18 cellular contexts compared by ENCODE assay signal in genomic region chr14:68944162-68944561, GRCh38. TPM values are rescaled to one million over a fixed set of nuclear protein-coding genes. Genes with fewer than 3 reads are reported as not detected.
A peak's percentile ranks its signal among the peaks of the same experiment; 100 is the strongest.
DNase-seq lines count a peak whose midpoint lies in the region; ATAC-seq and TF ChIP-seq lines count a peak whose summit lies in the region.
"Had no signal": no experiment of that assay in that cellular context is flagged by ENCODE, and none has a peak within 500 bp of the region (broad histone marks: within the 10 kb centered on the region; RNA-seq: fewer than 3 reads in every experiment).

No MANE protein-coding gene starts in this region.

- peak overlapping the region in 2 of 3 donors; percentile 81 to 86 for H3K27ac Mint-ChIP-seq in CD4-positive, CD25-positive, alpha-beta regulatory T cell
- peak overlapping the region; percentile 43 for H3K27ac Mint-ChIP-seq in WTC11

- H4K20me1 ChIP-seq in fibroblast of lung (ENCODE audit: control insufficient read depth, extremely low read depth, insufficient read depth, low read length) = peaks cover 6% of the 10 kb centered on the region

- H3K36me3 ChIP-seq in CD4-positive, CD25-positive, alpha-beta regulatory T cell (ENCODE audit: control insufficient read depth, insufficient read depth, low read length) = no peaks in the 10 kb centered on the region
- H3K36me3 ChIP-seq in fibroblast of lung (ENCODE audit: control insufficient read depth, insufficient read depth, low read length) = peaks cover 2% of the 10 kb centered on the region
- peaks cover 0 to 8% (median 0%) of the 10 kb centered on the region in 4 donors for H3K36me3 ChIP-seq in sigmoid colon
- H3K36me3 ChIP-seq: adrenal gland had no signal

- TF ChIP-seq EP300 in sigmoid colon (IDR thresholded peaks at IDR 0.05) = no peak

- no peak overlapping the region for H3K4me2 ChIP-seq in fibroblast of lung (ENCODE audit: extremely low read depth, insufficient read depth, low read length)

- CTCF ChIA-PET in WTC11 (lab: Charles Lee) = interaction anchor here (0.6 kb wide), 1 partner anchor 197 kb away, joined by 3 read pairs; no protein-coding TSS in a partner anchor

- no peaks in the 10 kb centered on the region for H3K27me3 ChIP-seq in CD4-positive, CD25-positive, alpha-beta regulatory T cell (ENCODE audit: control insufficient read depth, insufficient read depth, low read length)
- H3K27me3 ChIP-seq in fibroblast of lung (ENCODE audit: control insufficient read depth, insufficient read depth, low read length) (no peaks in the 10 kb centered on the region), sigmoid colon (no peaks in the 10 kb centered on the region)
- H3K27me3 ChIP-seq: adrenal gland had no signal

- H3K9me3 Mint-ChIP-seq in CD4-positive, CD25-positive, alpha-beta regulatory T cell = no peaks in the 10 kb centered on the region
- H3K9me3 Mint-ChIP-seq in WTC11 = no peaks in the 10 kb centered on the region
- H3K9me3 Mint-ChIP-seq: stimulated activated naive CD8-positive, alpha-beta T cell treated with anti-CD3 and anti-CD28 coated beads, Interleukin-15, Interleukin-2, amounts not matched to agents 100 ng/mL and 50 ng/mL, for 24 hours had no signal

- peaks cover 19% of the 10 kb centered on the region for H3K4me1 ChIP-seq in CD4-positive, CD25-positive, alpha-beta regulatory T cell (ENCODE audit: control insufficient read depth, insufficient read depth, low read length, poor library complexity, severe bottlenecking)
- H3K4me1 ChIP-seq in fibroblast of lung (ENCODE audit: control insufficient read depth, extremely low read depth, insufficient read depth, low read length) = peaks cover 64% of the 10 kb centered on the region
- H3K4me1 ChIP-seq in sigmoid colon = peaks cover 0 to 100% (median 100%) of the 10 kb centered on the region in 4 donors
- H3K4me1 ChIP-seq: parathyroid adenoma had no signal

- no peak overlapping the region for H3K4me3 ChIP-seq in CD4-positive, CD25-positive, alpha-beta regulatory T cell (ENCODE audit: low read depth, low read length)
- H3K4me3 ChIP-seq in fibroblast of lung (replicated peaks in 1 of 4; ENCODE audit: control extremely low read depth in 1 of 4, insufficient read depth in 1 of 4, low read depth in 3 of 4, low read length in 4 of 4) (no peak overlapping the region), sigmoid colon (no peak overlapping the region)
- H3K4me3 ChIP-seq: adrenal gland had no signal

- H3K4me3 Mint-ChIP-seq in CD4-positive, CD25-positive, alpha-beta regulatory T cell = no peak overlapping the region
- no peak overlapping the region for H3K4me3 Mint-ChIP-seq in WTC11
- H3K4me3 Mint-ChIP-seq: stimulated activated naive CD8-positive, alpha-beta T cell treated with anti-CD3 and anti-CD28 coated beads, Interleukin-15, Interleukin-2, amounts not matched to agents 100 ng/mL and 50 ng/mL, for 24 hours had no signal

- peaks cover 96% of the 10 kb centered on the region for H3K79me2 ChIP-seq in fibroblast of lung (ENCODE audit: control insufficient read depth, insufficient read depth, low read length)
- H3K79me2 ChIP-seq: parathyroid adenoma had no signal

- WGBS in sigmoid colon, 2 donors = 82 to 86% methylated on average over 6 of the region's 6 CpGs

- no peaks in the 10 kb centered on the region for H3K27me3 Mint-ChIP-seq in CD4-positive, CD25-positive, alpha-beta regulatory T cell
- no peaks in the 10 kb centered on the region for H3K27me3 Mint-ChIP-seq in WTC11 (ENCODE audit: low read depth)
- H3K27me3 Mint-ChIP-seq: stimulated activated naive CD8-positive, alpha-beta T cell treated with anti-CD3 and anti-CD28 coated beads, Interleukin-15, Interleukin-2, amounts not matched to agents 100 ng/mL and 50 ng/mL, for 24 hours had no signal

- H3K27ac ChIP-seq in CD4-positive, CD25-positive, alpha-beta regulatory T cell (ENCODE audit: insufficient read depth, low read length, poor library complexity, severe bottlenecking) = no peak overlapping the region
- peak overlapping the region; percentile 79 for H3K27ac ChIP-seq in fibroblast of lung (ENCODE audit: insufficient read depth, low read length)
- H3K27ac ChIP-seq in sigmoid colon = peak overlapping the region; percentile 98 to 100 (median 100)
- H3K27ac ChIP-seq: parathyroid adenoma had no signal

- POLR2A ChIA-PET in WTC11 (lab: Charles Lee) = interaction anchor here (1.0 kb wide), 1 partner anchor 33 kb away, joined by 3 read pairs; no protein-coding TSS in a partner anchor

- TF ChIP-seq POLR2A in sigmoid colon (IDR thresholded peaks at IDR 0.05) = no peak

- peaks cover 6 to 91% (median 29%) of the 10 kb centered on the region in 4 donors for H3K4me1 Mint-ChIP-seq in CD4-positive, CD25-positive, alpha-beta regulatory T cell
- H3K4me1 Mint-ChIP-seq in WTC11 = peaks cover 87% of the 10 kb centered on the region

- H3K9me3 ChIP-seq in CD4-positive, CD25-positive, alpha-beta regulatory T cell (ENCODE audit: control insufficient read depth in 2 of 2, low read length in 2 of 2) = no peaks in the 10 kb centered on the region
- H3K9me3 ChIP-seq in fibroblast of lung (ENCODE audit: control insufficient read depth, insufficient read depth, low read depth, low read length) = no peaks in the 10 kb centered on the region
- no peaks in the 10 kb centered on the region for H3K9me3 ChIP-seq in sigmoid colon
- H3K9me3 ChIP-seq: adrenal gland had no signal

- H3K36me3 Mint-ChIP-seq in CD4-positive, CD25-positive, alpha-beta regulatory T cell = peaks cover 4% of the 10 kb centered on the region
- H3K36me3 Mint-ChIP-seq in WTC11 = no peaks in the 10 kb centered on the region

- no peak for DNase-seq in CD4-positive, CD25-positive, alpha-beta regulatory T cell
- DNase-seq in WTC11 (ENCODE audit: low spot score) (no peak), fibroblast of lung (ENCODE audit: low read depth in 2 of 2) (no peak), sigmoid colon (no peak)
- DNase-seq in activated CD4-positive, alpha-beta T cell treated with anti-CD3 and anti-CD28 coated beads for 48 hours = no peak
- DNase-seq: activated CD8-positive, alpha-beta memory T cell treated with anti-CD3 and anti-CD28 coated beads, Interleukin-2, amount 50 U/mL, for 4 hours; adrenal gland; Calu3; effector memory CD4-positive, alpha-beta T cell; KG1; left colon; NCI-H2081; stimulated activated CD4-positive, alpha-beta T cell treated with anti-CD3 and anti-CD28 coated beads, Interleukin-4, amount 100 ng/mL, for 4 hours had no signal

- intact Hi-C loops in sigmoid colon (cut with DNase I) = no loop called here

- no peak overlapping the region for H2AFZ ChIP-seq in fibroblast of lung (ENCODE audit: low read length)
- H2AFZ ChIP-seq: parathyroid adenoma had no signal

- H3K9ac ChIP-seq in fibroblast of lung (ENCODE audit: insufficient read depth, low read length) = no peak overlapping the region
- H3K9ac ChIP-seq: parathyroid adenoma had no signal

- TF ChIP-seq CTCF in WTC11 (IDR thresholded peaks at IDR 0.05) (no peak), fibroblast of lung (conservative IDR thresholded peaks at IDR 0.05 in 1 of 2, IDR thresholded peaks at IDR 0.05 in 1 of 2; ENCODE audit: low read depth in 1 of 2, low read length in 2 of 2) (no peak), sigmoid colon (IDR thresholded peaks at IDR 0.05) (no peak)

- ATAC-seq in CD4-positive, CD25-positive, alpha-beta regulatory T cell (ENCODE audit: low read depth in 2 of 2) = no peak
- no peak for ATAC-seq in WTC11
- no peak for ATAC-seq in HG02642 (IDR thresholded peaks at IDR 0.05; ENCODE audit: poor library complexity, unreplicated experiment)
- ATAC-seq in HG03095 (IDR thresholded peaks at IDR 0.05; ENCODE audit: unreplicated experiment) = no peak
- ATAC-seq in esophagus mucosa = no peak
- ATAC-seq: left colon had no signal

TF ChIP-seq in WTC11, 78 proteins besides CTCF, POLR2A, EP300 and RAD21 (continues in another document):
- TF ChIP-seq, protein P1, sequence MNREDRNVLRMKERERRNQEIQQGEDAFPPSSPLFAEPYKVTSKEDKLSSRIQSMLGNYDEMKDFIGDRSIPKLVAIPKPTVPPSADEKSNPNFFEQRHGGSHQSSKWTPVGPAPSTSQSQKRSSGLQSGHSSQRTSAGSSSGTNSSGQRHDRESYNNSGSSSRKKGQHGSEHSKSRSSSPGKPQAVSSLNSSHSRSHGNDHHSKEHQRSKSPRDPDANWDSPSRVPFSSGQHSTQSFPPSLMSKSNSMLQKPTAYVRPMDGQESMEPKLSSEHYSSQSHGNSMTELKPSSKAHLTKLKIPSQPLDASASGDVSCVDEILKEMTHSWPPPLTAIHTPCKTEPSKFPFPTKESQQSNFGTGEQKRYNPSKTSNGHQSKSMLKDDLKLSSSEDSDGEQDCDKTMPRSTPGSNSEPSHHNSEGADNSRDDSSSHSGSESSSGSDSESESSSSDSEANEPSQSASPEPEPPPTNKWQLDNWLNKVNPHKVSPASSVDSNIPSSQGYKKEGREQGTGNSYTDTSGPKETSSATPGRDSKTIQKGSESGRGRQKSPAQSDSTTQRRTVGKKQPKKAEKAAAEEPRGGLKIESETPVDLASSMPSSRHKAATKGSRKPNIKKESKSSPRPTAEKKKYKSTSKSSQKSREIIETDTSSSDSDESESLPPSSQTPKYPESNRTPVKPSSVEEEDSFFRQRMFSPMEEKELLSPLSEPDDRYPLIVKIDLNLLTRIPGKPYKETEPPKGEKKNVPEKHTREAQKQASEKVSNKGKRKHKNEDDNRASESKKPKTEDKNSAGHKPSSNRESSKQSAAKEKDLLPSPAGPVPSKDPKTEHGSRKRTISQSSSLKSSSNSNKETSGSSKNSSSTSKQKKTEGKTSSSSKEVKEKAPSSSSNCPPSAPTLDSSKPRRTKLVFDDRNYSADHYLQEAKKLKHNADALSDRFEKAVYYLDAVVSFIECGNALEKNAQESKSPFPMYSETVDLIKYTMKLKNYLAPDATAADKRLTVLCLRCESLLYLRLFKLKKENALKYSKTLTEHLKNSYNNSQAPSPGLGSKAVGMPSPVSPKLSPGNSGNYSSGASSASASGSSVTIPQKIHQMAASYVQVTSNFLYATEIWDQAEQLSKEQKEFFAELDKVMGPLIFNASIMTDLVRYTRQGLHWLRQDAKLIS (CRISPR knock-in tag; IDR thresholded peaks at IDR 0.05; ENCODE audit: borderline replicate concordance) = no peak
- TF ChIP-seq GTF2I (CRISPR knock-in tag; conservative IDR thresholded peaks at IDR 0.05) (no peak), KAT7 (CRISPR knock-in tag; IDR thresholded peaks at IDR 0.05; ENCODE audit: borderline replicate concordance) (no peak), ZBTB21 (CRISPR knock-in tag; IDR thresholded peaks at IDR 0.05; ENCODE audit: borderline replicate concordance) (no peak), HMGA2 (CRISPR knock-in tag; IDR thresholded peaks at IDR 0.05) (no peak), CREM (CRISPR knock-in tag; IDR thresholded peaks at IDR 0.05) (no peak)

RNA-seq across cellular contexts. Expression of gene ACTN1, which starts 34.9 kb away (rescaled TPM):
- 47.5 TPM for total RNA-seq in CD4-positive, CD25-positive, alpha-beta regulatory T cell
- 10 to 100 TPM; 28.3 to 78.8 (median 51.8) TPM for polyA plus RNA-seq in CD4-positive, CD25-positive, alpha-beta regulatory T cell
- total RNA-seq in WTC11 (2021) (196 to 198 TPM (median 197 TPM) in 3 replicates), fibroblast of lung (178 and 254 TPM in 2 replicates), sigmoid colon (1,000 to 10,000 TPM in 1 of 4 donors, 100 to 1,000 TPM in 3; 372 to 1,069 (median 688) TPM), esophagus mucosa (117 TPM)
- polyA plus RNA-seq in fibroblast of lung (578 and 729 TPM in 2 replicates), sigmoid colon (10 to 100 TPM; 20.1 to 98.1 (median 24.0) TPM)
- polyA plus RNA-seq in fibroblast of lung (2012) = 491 and 638 TPM in 2 replicates
- 1,123 and 1,490 TPM in 2 replicates for polyA minus RNA-seq in fibroblast of lung (ENCODE audit: low replicate concordance)
